16 cellular contexts compared by ENCODE assay signal in the genomic region with DNA sequence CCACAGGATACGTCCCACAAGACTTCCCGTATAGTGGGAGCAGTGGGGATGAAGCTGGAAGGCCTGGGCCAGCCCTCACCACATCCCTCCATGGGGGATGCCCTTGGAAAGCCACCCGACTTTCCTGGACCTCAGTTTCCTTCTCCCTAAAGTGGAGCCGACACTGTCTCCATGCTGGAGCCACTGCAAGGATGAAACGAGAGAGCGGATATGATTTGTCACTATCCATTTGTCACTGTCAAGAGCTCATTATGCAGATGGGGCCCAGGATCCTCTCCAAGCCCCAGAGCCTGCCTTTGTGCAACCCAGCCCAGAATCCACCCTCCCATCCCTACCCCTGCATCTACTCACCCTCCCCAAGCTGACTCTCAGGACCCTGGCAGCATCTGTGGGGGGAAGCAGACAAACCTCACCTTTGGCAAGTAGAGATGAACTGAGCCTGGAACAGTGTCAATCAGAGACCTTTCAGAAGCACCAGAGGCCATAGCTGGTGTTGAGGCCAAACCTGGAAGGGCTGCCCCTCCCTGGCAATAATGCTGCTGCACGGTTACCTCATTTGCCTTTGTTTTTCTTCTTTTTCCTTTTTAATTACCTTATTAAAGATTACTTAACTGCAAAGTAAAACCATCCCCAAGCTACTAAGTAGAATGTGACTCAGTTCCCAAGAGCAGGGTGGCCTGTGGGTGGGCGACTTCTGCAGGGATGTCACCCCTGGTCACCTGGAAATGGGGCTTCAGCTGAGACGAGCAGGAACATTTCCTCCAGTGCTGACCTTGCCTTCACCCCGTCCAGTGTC.
"Had no signal": no experiment of that assay in that cellular context is flagged by ENCODE, and none has a peak within 500 bp of the region (broad histone marks: within the 10 kb centered on the region; RNA-seq: fewer than 3 reads in every experiment).

No MANE protein-coding gene starts in this region.

- H3K4me3 Mint-ChIP-seq: activated naive CD8-positive, alpha-beta T cell treated with anti-CD3 and anti-CD28 coated beads for 36 hours; brain; central memory CD8-positive, alpha-beta T cell; naive B cell; stimulated activated naive CD8-positive, alpha-beta T cell treated with anti-CD3 and anti-CD28 coated beads, Interleukin-15, amount 100 ng/mL, for 72 hours had no signal

- ATAC-seq: gastroesophageal sphincter; right cardiac atrium; SK-N-SH treated with all-trans-retinoic acid at 6 μM for 48 hours; stimulated activated naive CD8-positive, alpha-beta T cell treated with anti-CD3 and anti-CD28 coated beads, Interleukin-15, amount 100 ng/mL, for 72 hours had no signal

- H3K27me3 Mint-ChIP-seq: central memory CD8-positive, alpha-beta T cell; naive B cell; stimulated activated naive CD8-positive, alpha-beta T cell treated with anti-CD3 and anti-CD28 coated beads, Interleukin-15, amount 100 ng/mL, for 72 hours had no signal

- H3K27ac Mint-ChIP-seq: activated naive CD8-positive, alpha-beta T cell treated with anti-CD3 and anti-CD28 coated beads for 36 hours; naive B cell; stimulated activated naive CD8-positive, alpha-beta T cell treated with anti-CD3 and anti-CD28 coated beads, Interleukin-15, amount 100 ng/mL, for 72 hours had no signal

- H3K36me3 ChIP-seq: gastroesophageal sphincter, heart right ventricle, thoracic aorta had no signal

- H3K4me1 Mint-ChIP-seq: activated naive CD8-positive, alpha-beta T cell treated with anti-CD3 and anti-CD28 coated beads for 36 hours; central memory CD8-positive, alpha-beta T cell; naive B cell; stimulated activated naive CD8-positive, alpha-beta T cell treated with anti-CD3 and anti-CD28 coated beads, Interleukin-15, amount 100 ng/mL, for 72 hours had no signal

- H3K9me3 ChIP-seq: gastroesophageal sphincter, heart right ventricle, thoracic aorta had no signal

- H3K36me3 Mint-ChIP-seq: activated naive CD8-positive, alpha-beta T cell treated with anti-CD3 and anti-CD28 coated beads for 36 hours; brain; naive B cell had no signal

- DNase-seq: activated CD4-positive, alpha-beta T cell treated with anti-CD3 and anti-CD28 coated beads for 1 hour; activated CD4-positive, alpha-beta T cell treated with anti-CD3 and anti-CD28 coated beads, Interleukin-2, amount 50 U/mL, for 4 hours; activated naive CD8-positive, alpha-beta T cell treated with anti-CD3 and anti-CD28 coated beads for 36 hours; effector memory CD4-positive, alpha-beta T cell; heart right ventricle; mammary epithelial cell; naive B cell; right cardiac atrium; stimulated activated naive CD8-positive, alpha-beta T cell treated with anti-CD3 and anti-CD28 coated beads, Interleukin-15, amount 100 ng/mL, for 72 hours; T-helper 1 cell had no signal

- H3K9me3 Mint-ChIP-seq: activated naive CD8-positive, alpha-beta T cell treated with anti-CD3 and anti-CD28 coated beads for 36 hours; central memory CD8-positive, alpha-beta T cell; stimulated activated naive CD8-positive, alpha-beta T cell treated with anti-CD3 and anti-CD28 coated beads, Interleukin-15, amount 100 ng/mL, for 72 hours had no signal

- H3K27me3 ChIP-seq: gastroesophageal sphincter had no signal

- H3K27ac ChIP-seq: gastroesophageal sphincter, heart right ventricle, thoracic aorta, VCaP had no signal

- H3K4me1 ChIP-seq: heart right ventricle had no signal

- H3K4me3 ChIP-seq: gastroesophageal sphincter, heart right ventricle, thoracic aorta had no signal
